ENCODE assay signal across 8 cellular contexts in the genomic region with DNA sequence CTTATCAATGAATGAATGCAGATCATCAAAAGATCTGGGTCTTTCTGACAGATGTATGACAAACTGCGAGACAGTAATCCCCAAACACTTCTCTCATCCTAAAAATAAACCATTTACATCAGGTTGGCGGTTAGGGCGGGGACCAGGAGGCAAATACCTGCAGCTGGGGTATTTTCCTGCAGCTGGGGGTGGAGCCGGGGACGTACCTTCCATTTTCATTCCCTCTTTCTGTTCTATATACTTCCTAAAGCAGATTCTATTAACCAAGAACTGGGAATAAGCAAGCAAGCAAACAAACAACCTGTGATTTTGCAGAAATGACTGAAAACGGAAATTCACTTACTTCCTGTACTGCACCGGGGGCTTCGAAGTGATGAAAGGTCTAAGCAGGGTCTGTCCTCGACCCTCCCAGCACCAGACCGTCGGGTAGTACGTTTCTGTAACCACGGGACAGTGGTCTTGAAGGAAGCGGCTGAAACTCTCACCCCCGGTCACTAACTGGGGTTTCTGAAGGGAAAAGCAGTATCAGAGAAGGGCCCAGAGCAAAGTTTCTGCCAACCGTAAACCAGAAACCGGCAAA. TPM values are rescaled to one million over a fixed set of nuclear protein-coding genes. Genes with fewer than 3 reads are reported as not detected.
A peak's percentile ranks its signal among the peaks of the same experiment; 100 is the strongest.
DNase-seq lines count a peak whose midpoint lies in the region; ATAC-seq and TF ChIP-seq lines count a peak whose summit lies in the region.

No MANE protein-coding gene starts in this region.

- no peak for ATAC-seq in naive thymus-derived CD4-positive, alpha-beta T cell
- ATAC-seq in GM21619 (IDR thresholded peaks at IDR 0.05; ENCODE audit: unreplicated experiment), result no peak

- peak overlapping the region; percentile 95 for H3K9ac ChIP-seq in SU-DHL-6 (ENCODE audit: low read length)

- no peak for TF ChIP-seq CTCF in HFFc6 (IDR thresholded peaks at IDR 0.05)
- no peak for TF ChIP-seq CTCF in SU-DHL-6 (IDR thresholded peaks at IDR 0.05; ENCODE audit: insufficient read depth, low read length, poor library complexity, severe bottlenecking)

- no peaks in the 10 kb centered on the region for H3K27me3 ChIP-seq in SU-DHL-6 (ENCODE audit: low read length)
- H3K27me3 ChIP-seq in naive thymus-derived CD4-positive, alpha-beta T cell (ENCODE audit: control insufficient read depth in 2 of 2, insufficient read depth in 2 of 2, low read length in 2 of 2), result no peaks in the 10 kb centered on the region

- no peaks in the 10 kb centered on the region for H4K20me1 ChIP-seq in SU-DHL-6 (ENCODE audit: low read depth, low read length)

- H2AFZ ChIP-seq in SU-DHL-6 (ENCODE audit: low read depth, low read length, severe bottlenecking), result peak overlapping the region; percentile 55

- H3K4me3 Mint-ChIP-seq in HFFc6, result peak overlapping the region; percentile 94
- peak overlapping the region; percentile 91 to 99 (median 97) for H3K4me3 Mint-ChIP-seq in naive thymus-derived CD4-positive, alpha-beta T cell

- peaks cover 46% of the 10 kb centered on the region for H3K79me2 ChIP-seq in SU-DHL-6 (ENCODE audit: insufficient read depth, low read length)

- peaks cover 22% of the 10 kb centered on the region; the same call in 1 of the 2 replicates for H3K36me3 ChIP-seq in SU-DHL-6 (ENCODE audit: low read length)
- peaks cover 0 to 7% (median 0%) of the 10 kb centered on the region in 3 experiments for H3K36me3 ChIP-seq in naive thymus-derived CD4-positive, alpha-beta T cell (ENCODE audit: control insufficient read depth in 2 of 3, insufficient read depth in 3 of 3, low read length in 3 of 3)

- CTCF ChIA-PET in naive thymus-derived CD4-positive, alpha-beta T cell (lab: Charles Lee), result interaction anchor here (1.0 kb wide), 2 partner anchors 40 to 91 kb away, joined by 3 read pairs; a partner anchor contains a TSS

- peaks cover 3% of the 10 kb centered on the region for H3K27me3 Mint-ChIP-seq in HFFc6 (ENCODE audit: insufficient read depth)
- H3K27me3 Mint-ChIP-seq in naive thymus-derived CD4-positive, alpha-beta T cell, result no peaks in the 10 kb centered on the region

- peaks cover 10 to 21% of the 10 kb centered on the region in 2 donors for H3K4me1 ChIP-seq in naive thymus-derived CD4-positive, alpha-beta T cell (ENCODE audit: control insufficient read depth in 2 of 2, insufficient read depth in 2 of 2, low read length in 2 of 2)

- H3K27ac Mint-ChIP-seq in HFFc6, result peak overlapping the region; percentile 89
- H3K27ac Mint-ChIP-seq in naive thymus-derived CD4-positive, alpha-beta T cell, result peak overlapping the region; percentile 87 to 97 (median 94)

- peaks cover 26% of the 10 kb centered on the region for H3K4me1 Mint-ChIP-seq in HFFc6 (ENCODE audit: low read depth)
- peaks cover 16 to 44% (median 30%) of the 10 kb centered on the region in 7 donors for H3K4me1 Mint-ChIP-seq in naive thymus-derived CD4-positive, alpha-beta T cell

- DNase-seq in DMS79 treated with DMSO at 0.1 percent for 48 hours (lab: John Stamatoyannopoulos, UW), result peak; percentile 39
- DNase-seq in HFFc6, result no peak
- peak; percentile 45 for DNase-seq in ecto neural progenitor cell (ENCODE audit: low spot score)
- DNase-seq in naive thymus-derived CD4-positive, alpha-beta T cell, result peak in 4 of 9 donors; percentile 2 to 57 (median 17)
- no peak for DNase-seq in UCSD-AML1 (lab: John Stamatoyannopoulos, UW; ENCODE audit: unreplicated experiment)
- DNase-seq in central memory CD4-positive, alpha-beta T cell, result no peak

- no peaks in the 10 kb centered on the region for H3K9me2 ChIP-seq in SU-DHL-6 (replicated peaks; ENCODE audit: insufficient read depth, low read length)

- H3K9me3 Mint-ChIP-seq in HFFc6, result no peaks in the 10 kb centered on the region
- peaks cover 0 to 1% (median 0%) of the 10 kb centered on the region in 11 donors for H3K9me3 Mint-ChIP-seq in naive thymus-derived CD4-positive, alpha-beta T cell

- H3K36me3 Mint-ChIP-seq in HFFc6 (ENCODE audit: low read depth), result no peaks in the 10 kb centered on the region
- H3K36me3 Mint-ChIP-seq in naive thymus-derived CD4-positive, alpha-beta T cell, result peaks cover 0 to 15% (median 10%) of the 10 kb centered on the region in 5 donors

- H3K4me3 ChIP-seq in SU-DHL-6 (ENCODE audit: insufficient read depth, low read length, poor library complexity, severe bottlenecking), result peak overlapping the region; percentile 67
- peak overlapping the region; percentile 83 for H3K4me3 ChIP-seq in naive thymus-derived CD4-positive, alpha-beta T cell (ENCODE audit: low read length)

- POLR2A ChIA-PET in naive thymus-derived CD4-positive, alpha-beta T cell (lab: Charles Lee), result interaction anchor here (0.6 to 3.1 kb wide), 7 partner anchors 11 to 103 kb away, joined by 3 to 28 read pairs (median 3); a partner anchor contains a TSS

- intact Hi-C loops in naive thymus-derived CD4-positive, alpha-beta T cell (cut with micrococcal nuclease), result loop anchor here (5.0 to 10.0 kb wide), 3 partner anchors 49 to 149 kb away; no protein-coding TSS in a partner anchor

- peak overlapping the region; percentile 87 for H3K27ac ChIP-seq in SU-DHL-6 (ENCODE audit: low read depth, low read length)
- peak overlapping the region; percentile 93 for H3K27ac ChIP-seq in naive thymus-derived CD4-positive, alpha-beta T cell (ENCODE audit: low read depth, low read length)

- H3K9me3 ChIP-seq in SU-DHL-6 (ENCODE audit: insufficient read depth, low read length), result no peaks in the 10 kb centered on the region
- H3K9me3 ChIP-seq in naive thymus-derived CD4-positive, alpha-beta T cell (ENCODE audit: control insufficient read depth in 2 of 3, low read length in 3 of 3), result no peaks in the 10 kb centered on the region

- H3K4me2 ChIP-seq in SU-DHL-6 (ENCODE audit: low read depth, low read length, poor library complexity, severe bottlenecking), result peak overlapping the region; percentile 71

- peaks cover 33% of the 10 kb centered on the region for H3F3A ChIP-seq in SU-DHL-6 (ENCODE audit: insufficient read depth)

RNA-seq across cellular contexts. Expression of a gene that starts 1.2 kb away (rescaled TPM):
- total RNA-seq in HFFc6 (2021; fragmentation: NEBNext Ultra II Directional; extraction: Animal tissue kit (Norgen Biotek cat#: 25700)), result 1 to 10 TPM; 2.8 to 7.2 (median 4.7) TPM
- 10 to 100 TPM; 26.9 to 53.1 (median 43.6) TPM for total RNA-seq in naive thymus-derived CD4-positive, alpha-beta T cell
- 10 to 100 TPM; 21.9 to 22.8 TPM for polyA plus RNA-seq in naive thymus-derived CD4-positive, alpha-beta T cell

RNA-seq across cellular contexts. Expression of a gene that starts 37.3 kb away (rescaled TPM):
- total RNA-seq in HFFc6 (2021; fragmentation: NEBNext Ultra II Directional; extraction: Animal tissue kit (Norgen Biotek cat#: 25700)), result 10 to 100 TPM; 29.5 to 31.5 (median 30.5) TPM
- 10 to 100 TPM; 16.0 to 35.2 (median 19.8) TPM for total RNA-seq in naive thymus-derived CD4-positive, alpha-beta T cell
- polyA plus RNA-seq in naive thymus-derived CD4-positive, alpha-beta T cell, result 1 to 10 TPM; 3.9 to 4.2 TPM

Comparison
In these comparisons a context has a peak if more than half of its experiments do, and no peak if none do; other contexts are left out.
1. DNase-seq: peak in DMS79 treated with DMSO at 0.1 percent for 48 hours (single experiment) and ecto neural progenitor cell (single experiment); none in HFFc6 (single experiment), UCSD-AML1 (single experiment) and central memory CD4-positive, alpha-beta T cell (single experiment).